Comparison of ENCODE assay signal across 19 cellular contexts in the genomic region with DNA sequence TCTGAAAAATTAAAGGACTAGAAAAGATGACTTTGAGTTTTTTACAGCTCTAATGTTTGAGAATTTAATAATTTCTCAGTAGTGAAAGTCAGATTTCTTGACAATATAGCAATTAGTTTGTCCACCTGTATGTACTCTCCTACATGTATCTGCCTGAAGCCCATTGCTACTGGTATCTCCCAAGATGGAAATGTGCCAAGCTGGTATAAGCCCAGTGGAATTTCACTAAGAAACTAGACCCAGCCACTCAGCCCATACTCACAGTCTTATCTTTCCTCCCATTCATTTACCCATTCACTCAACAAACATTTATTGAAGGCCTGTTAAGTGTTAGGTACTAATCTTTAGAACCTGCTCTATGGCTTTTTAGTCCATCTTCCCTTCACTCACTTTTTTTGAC.
"Had no signal": no experiment of that assay in that cellular context is flagged by ENCODE, and none has a peak within 500 bp of the region (broad histone marks: within the 10 kb centered on the region; RNA-seq: fewer than 3 reads in every experiment).

No MANE protein-coding gene starts in this region.

- H3K27ac ChIP-seq: dorsolateral prefrontal cortex, gastrocnemius medialis, heart right ventricle, spleen, testis, tibial nerve had no signal

- H3K27me3 ChIP-seq: dorsolateral prefrontal cortex, gastrocnemius medialis, heart right ventricle, testis, tibial nerve had no signal

- H3K4me3 ChIP-seq: dorsolateral prefrontal cortex, gastrocnemius medialis, heart right ventricle, spleen, testis, tibial nerve had no signal

- H3K36me3 ChIP-seq: gastrocnemius medialis, heart right ventricle, spleen, tibial nerve had no signal

- DNase-seq: cortex of kidney; dorsolateral prefrontal cortex; effector CD8-positive, alpha-beta T cell; gastrocnemius medialis; heart right ventricle; hypothalamus; kidney glomerular epithelial cell; mesendoderm; naive B cell; spleen; stimulated activated CD4-positive, alpha-beta T cell treated with anti-CD3 and anti-CD28 coated beads, Interleukin-15, amount 100 ng/mL, for 24 hours; stimulated activated CD4-positive, alpha-beta T cell treated with anti-CD3 and anti-CD28 coated beads, Interleukin-1b, Interleukin-23, amount 100 ng/mL, for 48 hours; stimulated activated CD4-positive, alpha-beta T cell treated with anti-CD3 and anti-CD28 coated beads, Interleukin-4, amount 100 ng/mL, for 4 hours; stimulated activated naive B cell treated with anti-CD40 and anti-IgM and Interleukin-4, amounts not matched to agents 10 μg/mL and 1 μg/mL and 100 μg/mL, for 72 hours; stimulated activated naive CD8-positive, alpha-beta T cell treated with anti-CD3 and anti-CD28 coated beads, Interleukin-15, amount 100 ng/mL, for 72 hours; testis had no signal

- ATAC-seq: esophagus mucosa; gastrocnemius medialis; sciatic nerve; stimulated activated naive B cell treated with anti-CD40 and anti-IgM and Interleukin-4, amounts not matched to agents 10 μg/mL and 1 μg/mL and 100 μg/mL, for 72 hours; stimulated activated naive CD8-positive, alpha-beta T cell treated with anti-CD3 and anti-CD28 coated beads, Interleukin-15, amount 100 ng/mL, for 72 hours had no signal

- H3K4me1 ChIP-seq: spleen, testis, tibial nerve had no signal

- H3K9me3 ChIP-seq: gastrocnemius medialis, heart right ventricle, spleen, testis, tibial nerve had no signal
